In the genomic region with DNA sequence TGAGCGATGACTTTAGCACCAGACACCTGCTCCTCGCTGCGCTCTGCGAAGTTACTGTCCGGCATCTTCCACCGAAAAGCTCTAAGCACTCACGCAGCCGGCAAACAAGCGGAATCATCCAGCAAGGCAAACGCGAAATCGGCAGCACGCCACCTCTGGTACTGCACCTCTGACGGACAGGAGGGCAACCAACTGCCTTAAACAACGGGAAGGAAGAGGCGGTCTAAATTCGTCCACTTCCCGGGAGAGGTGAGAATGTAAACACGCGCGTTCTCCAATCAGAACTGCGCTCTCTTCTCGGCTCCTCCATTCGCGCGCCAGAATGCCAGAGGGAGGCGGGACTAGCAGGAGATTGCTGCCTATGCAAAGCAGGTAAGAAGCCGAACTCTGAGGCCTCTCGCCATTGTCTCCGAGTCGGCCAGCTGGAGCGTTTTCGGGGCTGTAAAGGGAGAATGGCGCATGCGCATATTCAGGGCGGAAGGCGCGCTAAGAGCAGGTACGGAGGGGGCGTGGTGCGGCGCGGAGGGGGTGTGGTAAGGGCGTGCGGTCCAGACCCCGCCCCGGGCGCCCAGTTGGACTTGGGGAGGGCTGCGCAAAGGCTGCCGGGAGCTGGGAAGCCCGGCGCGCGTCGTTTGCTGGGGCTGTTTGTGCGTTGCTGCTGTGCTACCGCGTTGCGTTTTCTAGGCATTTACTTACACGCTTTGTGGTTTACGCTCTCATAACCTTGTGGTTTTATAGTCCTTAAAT, we compare ENCODE assay signal across 1 cellular context.
A peak's percentile ranks its signal among the peaks of the same experiment; 100 is the strongest.
TF ChIP-seq lines count a peak whose summit lies in the region.

A gene with protein sequence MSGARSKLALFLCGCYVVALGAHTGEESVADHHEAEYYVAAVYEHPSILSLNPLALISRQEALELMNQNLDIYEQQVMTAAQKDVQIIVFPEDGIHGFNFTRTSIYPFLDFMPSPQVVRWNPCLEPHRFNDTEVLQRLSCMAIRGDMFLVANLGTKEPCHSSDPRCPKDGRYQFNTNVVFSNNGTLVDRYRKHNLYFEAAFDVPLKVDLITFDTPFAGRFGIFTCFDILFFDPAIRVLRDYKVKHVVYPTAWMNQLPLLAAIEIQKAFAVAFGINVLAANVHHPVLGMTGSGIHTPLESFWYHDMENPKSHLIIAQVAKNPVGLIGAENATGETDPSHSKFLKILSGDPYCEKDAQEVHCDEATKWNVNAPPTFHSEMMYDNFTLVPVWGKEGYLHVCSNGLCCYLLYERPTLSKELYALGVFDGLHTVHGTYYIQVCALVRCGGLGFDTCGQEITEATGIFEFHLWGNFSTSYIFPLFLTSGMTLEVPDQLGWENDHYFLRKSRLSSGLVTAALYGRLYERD (plus strand): TSS at position 347 of the 747 bp plus-strand sequence. CDS start 33,695 bp downstream, outside the sequence.
A gene (minus strand): TSS at position 171 of the 747 bp plus-strand sequence. CDS start 106 bp downstream, at position 65.

TF ChIP-seq in Ishikawa, 13 proteins besides CTCF, POLR2A, EP300 and RAD21 (continued from another document):
- TF ChIP-seq, protein P1, sequence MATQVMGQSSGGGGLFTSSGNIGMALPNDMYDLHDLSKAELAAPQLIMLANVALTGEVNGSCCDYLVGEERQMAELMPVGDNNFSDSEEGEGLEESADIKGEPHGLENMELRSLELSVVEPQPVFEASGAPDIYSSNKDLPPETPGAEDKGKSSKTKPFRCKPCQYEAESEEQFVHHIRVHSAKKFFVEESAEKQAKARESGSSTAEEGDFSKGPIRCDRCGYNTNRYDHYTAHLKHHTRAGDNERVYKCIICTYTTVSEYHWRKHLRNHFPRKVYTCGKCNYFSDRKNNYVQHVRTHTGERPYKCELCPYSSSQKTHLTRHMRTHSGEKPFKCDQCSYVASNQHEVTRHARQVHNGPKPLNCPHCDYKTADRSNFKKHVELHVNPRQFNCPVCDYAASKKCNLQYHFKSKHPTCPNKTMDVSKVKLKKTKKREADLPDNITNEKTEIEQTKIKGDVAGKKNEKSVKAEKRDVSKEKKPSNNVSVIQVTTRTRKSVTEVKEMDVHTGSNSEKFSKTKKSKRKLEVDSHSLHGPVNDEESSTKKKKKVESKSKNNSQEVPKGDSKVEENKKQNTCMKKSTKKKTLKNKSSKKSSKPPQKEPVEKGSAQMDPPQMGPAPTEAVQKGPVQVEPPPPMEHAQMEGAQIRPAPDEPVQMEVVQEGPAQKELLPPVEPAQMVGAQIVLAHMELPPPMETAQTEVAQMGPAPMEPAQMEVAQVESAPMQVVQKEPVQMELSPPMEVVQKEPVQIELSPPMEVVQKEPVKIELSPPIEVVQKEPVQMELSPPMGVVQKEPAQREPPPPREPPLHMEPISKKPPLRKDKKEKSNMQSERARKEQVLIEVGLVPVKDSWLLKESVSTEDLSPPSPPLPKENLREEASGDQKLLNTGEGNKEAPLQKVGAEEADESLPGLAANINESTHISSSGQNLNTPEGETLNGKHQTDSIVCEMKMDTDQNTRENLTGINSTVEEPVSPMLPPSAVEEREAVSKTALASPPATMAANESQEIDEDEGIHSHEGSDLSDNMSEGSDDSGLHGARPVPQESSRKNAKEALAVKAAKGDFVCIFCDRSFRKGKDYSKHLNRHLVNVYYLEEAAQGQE (IDR thresholded peaks at IDR 0.05; ENCODE audit: low read depth) = no peak
- no peak for TF ChIP-seq TCF12 (IDR thresholded peaks at IDR 0.05; ENCODE audit: low read depth)
- TF ChIP-seq, protein P2, sequence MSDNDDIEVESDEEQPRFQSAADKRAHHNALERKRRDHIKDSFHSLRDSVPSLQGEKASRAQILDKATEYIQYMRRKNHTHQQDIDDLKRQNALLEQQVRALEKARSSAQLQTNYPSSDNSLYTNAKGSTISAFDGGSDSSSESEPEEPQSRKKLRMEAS (IDR thresholded peaks at IDR 0.05) = peak; percentile 76
